8 cellular contexts compared by ENCODE assay signal in genomic region chr6:31958741-31959739, GRCh38. TPM values are rescaled to one million over a fixed set of nuclear protein-coding genes. Genes with fewer than 3 reads are reported as not detected.
DNase-seq lines count a peak whose midpoint lies in the region; ATAC-seq, FAIRE-seq and TF ChIP-seq lines count a peak whose summit lies in the region.

TSS of gene NELFE (minus strand) at chr6:31958971. CDS start at chr6:31958446, 525 bp downstream.
TSS of gene SKIC2 (plus strand) at chr6:31959175. CDS start at chr6:31959193, 18 bp downstream.

- peak; percentile 100 for DNase-seq in GM12892 (ENCODE audit: insufficient read length)
- peak; percentile 97 for DNase-seq in NCI-H146 (lab: John Stamatoyannopoulos, UW)
- peak; percentile 95 to 100 (median 97) for DNase-seq in T-helper 1 cell
- peak; percentile 98 to 99 (median 98) for DNase-seq in adrenal gland
- DNase-seq in heart left ventricle, result peak; percentile 98 to 99 (median 99)
- DNase-seq in posterior cingulate gyrus, result peak; percentile 98 to 100 (median 99)
- peak; percentile 98 to 99 for DNase-seq in upper lobe of left lung

- peaks cover 0 to 71% of the 10 kb centered on the region in 2 donors for H3K36me3 ChIP-seq in adrenal gland (replicated peaks in 1 of 2)
- H3K36me3 ChIP-seq in heart left ventricle, result peaks cover 0 to 78% (median 73%) of the 10 kb centered on the region in 9 donors
- H3K36me3 ChIP-seq in upper lobe of left lung, result peaks cover 34 to 73% (median 60%) of the 10 kb centered on the region in 4 donors

- no peaks in the 10 kb centered on the region for H3K27me3 ChIP-seq in adrenal gland
- no peaks in the 10 kb centered on the region for H3K27me3 ChIP-seq in heart left ventricle
- H3K27me3 ChIP-seq in upper lobe of left lung, result no peaks in the 10 kb centered on the region

- ATAC-seq in HG02852 (IDR thresholded peaks at IDR 0.05; ENCODE audit: unreplicated experiment), result peak; percentile 95
- peak; percentile 99 to 100 (median 99) for ATAC-seq in heart left ventricle
- ATAC-seq in upper lobe of left lung (ENCODE audit: low FRiP score in 2 of 2), result peak; percentile 99

- H3K9me3 ChIP-seq in adrenal gland (replicated peaks in 1 of 3), result no peaks in the 10 kb centered on the region
- H3K9me3 ChIP-seq in heart left ventricle, result no peaks in the 10 kb centered on the region
- no peaks in the 10 kb centered on the region for H3K9me3 ChIP-seq in upper lobe of left lung

- peak; percentile 94 for FAIRE-seq in GM12892 (lab: Jason Lieb, UNC)

- WGBS in adrenal gland, 4 donors, result 1% methylated on average over 32 to 59 of the region's 59 CpGs
- 0 to 1% (median 0%) methylated on average over 38 to 59 of the region's 59 CpGs for WGBS in heart left ventricle, 4 donors
- 1 to 2% methylated on average over 41 to 51 of the region's 59 CpGs for WGBS in upper lobe of left lung, 2 donors

- peak in 1 of 4 donors; percentile 37 for TF ChIP-seq EP300 in upper lobe of left lung (IDR thresholded peaks at IDR 0.05)

- H3K27ac ChIP-seq in adrenal gland (peak within 1 kb of the TSS; percentile 72 to 90 (median 84)), heart left ventricle (peak within 1 kb of the TSS; percentile 35 to 95 (median 83)), upper lobe of left lung (peak within 1 kb of the TSS; percentile 85 to 90 (median 88))

- intact Hi-C loops in adrenal gland (cut with DNase I) (no loop called here), heart left ventricle (cut with DNase I) (loop anchor here in 9 of 10 donors (1.0 to 10.0 kb wide), 7 partner anchors 12 to 414 kb away; partner anchors contain the start of genes ATP6V1G2 (in 3 of the 9), DDX39B (in 3 of the 9), LY6G5C (in 3 of the 9) and NFKBIL1 (in 3 of the 9)), posterior cingulate gyrus (cut with DNase I) (loop anchor here (1.0 to 10.0 kb wide), 2 partner anchors 12 to 414 kb away; partner anchors contain the start of genes ATP6V1G2, DDX39B and NFKBIL1)

- TF ChIP-seq POLR2A in GM12892 (IDR thresholded peaks at IDR 0.05; ENCODE audit: low read depth, low read length) (peak; percentile 88), adrenal gland (IDR thresholded peaks at IDR 0.05) (peak; percentile 26 to 67), heart left ventricle (IDR thresholded peaks at IDR 0.05) (peak; percentile 18 to 67), upper lobe of left lung (IDR thresholded peaks at IDR 0.05) (peak in 3 of 4 donors; percentile 44 to 79 (median 65))

- peak within 1 kb of the TSS; percentile 65 to 91 (median 76) for H3K4me3 ChIP-seq in adrenal gland
- peak within 1 kb of the TSS; percentile 70 to 99 (median 87) for H3K4me3 ChIP-seq in heart left ventricle
- peak within 1 kb of the TSS; percentile 74 to 94 (median 78) for H3K4me3 ChIP-seq in upper lobe of left lung

- no peak for TF ChIP-seq CTCF in adrenal gland (IDR thresholded peaks at IDR 0.05)
- no peak for TF ChIP-seq CTCF in heart left ventricle (IDR thresholded peaks at IDR 0.05)
- no peak for TF ChIP-seq CTCF in upper lobe of left lung (IDR thresholded peaks at IDR 0.05)

- H3K4me1 ChIP-seq in adrenal gland (replicated peaks in 1 of 2), result peaks cover 12 to 22% of the 10 kb centered on the region in 2 donors
- peaks cover 0 to 23% (median 18%) of the 10 kb centered on the region in 12 donors for H3K4me1 ChIP-seq in heart left ventricle
- H3K4me1 ChIP-seq in upper lobe of left lung, result peaks cover 17 to 21% (median 19%) of the 10 kb centered on the region in 4 donors

RNA-seq across cellular contexts. Expression of gene NELFE, which starts in this region (rescaled TPM):
- polyA plus RNA-seq in GM12892 (2012; ENCODE audit: missing spikeins), result 51.4 TPM
- total RNA-seq in adrenal gland (100 to 1,000 TPM in 3 of 8 donors, 10 to 100 TPM in 5; 64.4 to 107 (median 85.1) TPM), heart left ventricle (10 to 100 TPM; 37.2 to 82.0 (median 46.4) TPM), upper lobe of left lung (10 to 100 TPM; 42.8 to 84.2 (median 63.0) TPM)
- polyA plus RNA-seq in adrenal gland (100 to 1,000 TPM in 2 of 3 donors, 10 to 100 TPM in 1; 89.9 to 117 (median 106) TPM), heart left ventricle (10 to 100 TPM; 35.4 to 82.0 TPM)

RNA-seq across cellular contexts. Expression of gene SKIC2, which starts in this region (rescaled TPM):
- 44.8 TPM for polyA plus RNA-seq in GM12892 (2012; ENCODE audit: missing spikeins)
- 100 to 1,000 TPM in 4 of 8 donors, 10 to 100 TPM in 4; 43.2 to 231 (median 90.7) TPM for total RNA-seq in adrenal gland
- polyA plus RNA-seq in adrenal gland, result 100 to 1,000 TPM in 2 of 3 donors, 10 to 100 TPM in 1; 38.8 to 330 (median 243) TPM
- 10 to 100 TPM; 24.5 to 51.8 (median 36.4) TPM for total RNA-seq in heart left ventricle
- 10 to 100 TPM; 29.3 to 35.1 TPM for polyA plus RNA-seq in heart left ventricle
- total RNA-seq in upper lobe of left lung, result 100 to 1,000 TPM in 1 of 6 donors, 10 to 100 TPM in 5; 27.7 to 172 (median 58.6) TPM

Comparison
In these comparisons a context has a peak if more than half of its experiments do, and no peak if none do; other contexts are left out.
1. Peak in every context shown above with its lines: DNase-seq, ATAC-seq, H3K4me3 ChIP-seq and H3K27ac ChIP-seq.
2. intact Hi-C loops: an anchor here in heart left ventricle (1.0 to 10.0 kb wide) and posterior cingulate gyrus (1.0 to 10.0 kb wide); none called in adrenal gland.